Comparison of ENCODE assay signal across 22 cellular contexts in genomic region chr7:48161407-48162125, GRCh38. TPM values are rescaled to one million over a fixed set of nuclear protein-coding genes. Genes with fewer than 3 reads are reported as not detected.
DNase-seq lines count a peak whose midpoint lies in the region; ATAC-seq and TF ChIP-seq lines count a peak whose summit lies in the region.
"Had no signal": no experiment of that assay in that cellular context is flagged by ENCODE, and none has a peak within 500 bp of the region (broad histone marks: within the 10 kb centered on the region; RNA-seq: fewer than 3 reads in every experiment).

No MANE protein-coding gene starts in this region.

- no peak overlapping the region for H3K18ac ChIP-seq in IMR-90 (ENCODE audit: low read depth, low read length)

- H3K27ac ChIP-seq in ACC112 (ENCODE audit: low read depth, low read length) (no peak overlapping the region), IMR-90 (ENCODE audit: insufficient read depth, low read length) (no peak overlapping the region), psoas muscle (no peak overlapping the region), GM23248 (no peak overlapping the region)
- H3K27ac ChIP-seq: SJSA1 had no signal

- no peaks in the 10 kb centered on the region for H3K79me1 ChIP-seq in IMR-90 (ENCODE audit: low read depth in 1 of 2, low read length in 2 of 2)

- H3K36me3 ChIP-seq in ACC112 (ENCODE audit: insufficient read depth, low read length) (no peaks in the 10 kb centered on the region), IMR-90 (ENCODE audit: control insufficient read depth, insufficient read depth, low read length) (no peaks in the 10 kb centered on the region), psoas muscle (ENCODE audit: insufficient read depth in 1 of 2, low read depth in 1 of 2) (no peaks in the 10 kb centered on the region), GM23248 (ENCODE audit: low read depth) (no peaks in the 10 kb centered on the region)
- H3K36me3 ChIP-seq: SJSA1 had no signal

- H2BK120ac ChIP-seq in IMR-90 (ENCODE audit: low read depth, low read length) = no peak overlapping the region

- H3K9ac ChIP-seq in IMR-90 (ENCODE audit: low read depth, low read length) (no peak overlapping the region), GM23248 (no peak overlapping the region)

- in situ Hi-C loops in IMR-90 (cut with MboI; ENCODE audit: low sequenced_read_pairs) (no loop called here), GM23248 (cut with MboI) (no loop called here)

- H3K79me2 ChIP-seq in ACC112 (ENCODE audit: control insufficient read depth, insufficient read depth, low read length, unreplicated experiment) = no peaks in the 10 kb centered on the region
- no peaks in the 10 kb centered on the region for H3K79me2 ChIP-seq in GM23248 (ENCODE audit: insufficient read depth)

- H3K27me3 ChIP-seq in ACC112 (ENCODE audit: insufficient read depth, low read length) (no peaks in the 10 kb centered on the region), IMR-90 (ENCODE audit: control insufficient read depth, insufficient read depth, low read length) (peaks cover 2% of the 10 kb centered on the region; the same call in 1 of the 2 replicates), psoas muscle (ENCODE audit: insufficient read depth in 3 of 3, low read length in 2 of 3) (no peaks in the 10 kb centered on the region), GM23248 (replicated peaks; ENCODE audit: insufficient read depth) (peaks cover 10% of the 10 kb centered on the region; the same call in 1 of the 2 replicates)
- H3K27me3 ChIP-seq: SJSA1 had no signal

- H4K91ac ChIP-seq in IMR-90 (ENCODE audit: insufficient read depth, low read depth, low read length) = no peak overlapping the region

- H3F3A ChIP-seq in GM23248 (ENCODE audit: insufficient read depth) = no peaks in the 10 kb centered on the region

- dilution Hi-C loops in IMR-90 (cut with HindIII; ENCODE audit: low sequenced_read_pairs, unreplicated experiment) = no loop called here

- no peak for TF ChIP-seq POLR2A in IMR-90 (IDR thresholded peaks at IDR 0.05; ENCODE audit: low read depth, low read length)

- H3K9me2 ChIP-seq in GM23248 (ENCODE audit: insufficient read depth) = no peaks in the 10 kb centered on the region

- H4K5ac ChIP-seq in IMR-90 (ENCODE audit: low read depth, low read length) = no peak overlapping the region

- no CpG with 5 or more reads among the region's 1 CpG for WGBS in IMR-90 (ENCODE audit: extremely low coverage in 2 of 2, insufficient read length in 1 of 2), 2 experiments
- 80 to 93% (median 93%) methylated on average over 1 of the region's 1 CpG for WGBS in psoas muscle, 3 donors
- 77 to 82% methylated on average over 1 of the region's 1 CpG for WGBS in GM23248 (ENCODE audit: low coverage in 1 of 2, low lambda C conversion rate in 2 of 2, missing lambda C conversion rate in 2 of 2), 2 experiments

- POLR2A ChIA-PET in IMR-90 (lab: Charles Lee; ENCODE audit: unreplicated experiment) = interaction anchor here (0.5 kb wide), 1 partner anchor 164 kb away, joined by 3 read pairs; no protein-coding TSS in a partner anchor

- no peak for TF ChIP-seq RAD21 in IMR-90 (IDR thresholded peaks at IDR 0.05; ENCODE audit: low read length)

- intact Hi-C loops in IMR-90 (cut with micrococcal nuclease) (no loop called here), psoas muscle (cut with DNase I) (no loop called here)

- no peak overlapping the region for H3K4ac ChIP-seq in IMR-90 (ENCODE audit: low read depth, low read length)

- TF ChIP-seq CTCF in IMR-90 (conservative IDR thresholded peaks at IDR 0.05; ENCODE audit: low read depth, low read length) (no peak), psoas muscle (IDR thresholded peaks at IDR 0.05) (no peak)

- H2BK15ac ChIP-seq in IMR-90 (ENCODE audit: low read depth, low read length) = no peak overlapping the region; the same call in 2 of the 3 replicates

- H3K4me1 ChIP-seq in ACC112 (ENCODE audit: control insufficient read depth, insufficient read depth, low read length, unreplicated experiment) (peaks cover 21% of the 10 kb centered on the region), IMR-90 (ENCODE audit: control insufficient read depth, insufficient read depth, low read length) (peaks cover 3% of the 10 kb centered on the region; the same call in 1 of the 2 replicates), psoas muscle (no peaks in the 10 kb centered on the region), GM23248 (ENCODE audit: insufficient read depth) (peaks cover 10% of the 10 kb centered on the region)

- peaks cover 4% of the 10 kb centered on the region; the same call in 1 of the 2 replicates for H3K9me3 ChIP-seq in IMR-90 (ENCODE audit: control insufficient read depth, insufficient read depth, low read length)
- H3K9me3 ChIP-seq in psoas muscle = no peaks in the 10 kb centered on the region
- no peaks in the 10 kb centered on the region for H3K9me3 ChIP-seq in GM23248 (ENCODE audit: low read depth)
- H3K9me3 ChIP-seq: SJSA1 had no signal

- peak overlapping the region; percentile 30; the same call in 1 of the 2 replicates for H3K14ac ChIP-seq in IMR-90 (replicated peaks; ENCODE audit: low read depth, low read length)

- H4K8ac ChIP-seq in IMR-90 (ENCODE audit: low read depth in 2 of 2, low read length in 2 of 2) = no peak overlapping the region

- DNase-seq in IMR-90 (peak; percentile 10), astrocyte of the hippocampus (ENCODE audit: low read depth, low spot score) (peak; percentile 47), fibroblast of peridontal ligament (ENCODE audit: extremely low read depth) (peak; percentile 41), psoas muscle (no peak), DMS153 treated with DMSO at 0.1 percent for 48 hours (lab: John Stamatoyannopoulos, UW; ENCODE audit: unreplicated experiment) (no peak), GM23248 (no peak)
- DNase-seq: 8988T; AML-193; C1 segment of cervical spinal cord; Calu3; CD8-positive, alpha-beta memory T cell; DMS153; H9; KG1; NCI-H187; NCI-H446; NCI-H526; OCI-M1 had no signal

- no peak overlapping the region; the same call in 1 of the 2 replicates for H3K23ac ChIP-seq in IMR-90 (ENCODE audit: low read depth, low read length)

- no peak overlapping the region for H2AK9ac ChIP-seq in IMR-90 (replicated peaks; ENCODE audit: low read depth, low read length, poor library complexity)

- 0 out of 2 replicates have a peak overlapping the region, but pooled peaks have one; percentile 3 for H2BK20ac ChIP-seq in IMR-90 (ENCODE audit: low read depth, low read length)

- H2AK5ac ChIP-seq in IMR-90 (ENCODE audit: low read depth, low read length) = no peak overlapping the region

- no peak for ATAC-seq in IMR-90 (ENCODE audit: low read depth)
- no peak for ATAC-seq in HG02981 (IDR thresholded peaks at IDR 0.05; ENCODE audit: unreplicated experiment)
- no peak for ATAC-seq in psoas muscle
- ATAC-seq: Right ventricle myocardium inferior had no signal

- H4K20me1 ChIP-seq in IMR-90 (ENCODE audit: insufficient read depth, low read length) = no peaks in the 10 kb centered on the region
- no peaks in the 10 kb centered on the region for H4K20me1 ChIP-seq in GM23248 (ENCODE audit: insufficient read depth)

- H3K56ac ChIP-seq in IMR-90 (ENCODE audit: extremely low read depth, insufficient read depth, low read length) = no peak overlapping the region

- H3K9me1 ChIP-seq in IMR-90 (ENCODE audit: insufficient read depth, low read length) = peaks cover 4% of the 10 kb centered on the region

- CTCF ChIA-PET in IMR-90 (lab: Yijun Ruan, JAX) = interaction anchor here (0.9 kb wide), 1 partner anchor 11 kb away, joined by 4 read pairs; no protein-coding TSS in a partner anchor

- peak overlapping the region; percentile 84 for H2AFZ ChIP-seq in ACC112 (ENCODE audit: low read length, unreplicated experiment)
- H2AFZ ChIP-seq in IMR-90 (replicated peaks; ENCODE audit: low read length, poor library complexity) = no peak overlapping the region
- no peak overlapping the region for H2AFZ ChIP-seq in GM23248

- no TSS peak for BruUV-seq in IMR-90 (replicated peaks; lab: Mats Ljungman, UMichigan)

- H3K4me2 ChIP-seq in IMR-90 (ENCODE audit: low read depth, low read length) = peak overlapping the region; percentile 26; the same call in 1 of the 2 replicates
- H3K4me2 ChIP-seq in GM23248 (ENCODE audit: unreplicated experiment) = no peak overlapping the region

- H2BK5ac ChIP-seq in IMR-90 (ENCODE audit: low read depth, low read length, poor library complexity, severe bottlenecking) = no peak overlapping the region

- no peak overlapping the region for H3K4me3 ChIP-seq in ACC112 (ENCODE audit: low read depth, low read length)
- no peak overlapping the region for H3K4me3 ChIP-seq in IMR-90 (ENCODE audit: insufficient read depth, low read depth, low read length)
- no peak overlapping the region for H3K4me3 ChIP-seq in psoas muscle
- H3K4me3 ChIP-seq in GM23248 = no peak overlapping the region
- H3K4me3 ChIP-seq: SJSA1 had no signal

TF ChIP-seq in IMR-90, 13 proteins besides CTCF, POLR2A, EP300 and RAD21 (continues in another document):
- TF ChIP-seq MXI1 (IDR thresholded peaks at IDR 0.05; ENCODE audit: borderline replicate concordance, low read depth, low read length) (no peak), RFX5 (IDR thresholded peaks at IDR 0.05; ENCODE audit: low read depth, low read length) (no peak), CHD1 (IDR thresholded peaks at IDR 0.05; ENCODE audit: low read depth, low read length) (no peak), ELK1 (IDR thresholded peaks at IDR 0.05; ENCODE audit: borderline replicate concordance, low read depth, low read length) (no peak), BHLHE40 (IDR thresholded peaks at IDR 0.05; ENCODE audit: low read depth, low read length) (no peak), NFE2L2 (IDR thresholded peaks at IDR 0.05; ENCODE audit: low read depth, low read length) (no peak), SMC3 (IDR thresholded peaks at IDR 0.05; ENCODE audit: low read depth, low read length) (no peak), MAZ (IDR thresholded peaks at IDR 0.05; ENCODE audit: borderline replicate concordance, low read depth, low read length) (no peak), RCOR1 (IDR thresholded peaks at IDR 0.05; ENCODE audit: insufficient replicate concordance, low read length) (no peak)

RNA-seq across cellular contexts. Expression of gene ABCA13, which starts 9.7 kb away (rescaled TPM):
- under 0.01 TPM in 2 replicates for total RNA-seq in IMR-90 (2012; rRNA removed)
- 0.04 and 0.07 TPM in 2 replicates for polyA plus RNA-seq in IMR-90 (2012; rRNA removed)
- 0.01 and 0.02 TPM in 2 replicates for polyA plus RNA-seq in IMR-90 (2012; cell fraction: cytosol; rRNA removed)
- polyA plus RNA-seq in IMR-90 (2012; cell fraction: nucleus; rRNA removed; ENCODE audit: low replicate concordance) = 0.01 and 0.06 TPM in 2 replicates
- under 1 TPM in 3 of 4 donors, not detected in 1; 0.06 to 0.12 (median 0.10) TPM for total RNA-seq in psoas muscle
- polyA plus RNA-seq in psoas muscle = not detected
- total RNA-seq in GM23248 (2014; rRNA removed; shearing (Covaris generic)) = 0.11 TPM in 1 of 2 replicates, not detected in the other
- not detected in 2 replicates for polyA plus RNA-seq in GM23248 (2016; fragmentation: Nextera tagmentation; extraction: Ambion mirVana)
- total RNA-seq: CD8-positive, alpha-beta memory T cell; Right ventricle myocardium inferior had no signal
- polyA plus RNA-seq: CD8-positive, alpha-beta memory T cell had no signal

Comparison
In these comparisons a context has a peak if more than half of its experiments do, and no peak if none do; other contexts are left out.
1. DNase-seq: peak in IMR-90 (single experiment), astrocyte of the hippocampus (single experiment) and fibroblast of peridontal ligament (single experiment); none in psoas muscle (0 of 2), DMS153 treated with DMSO at 0.1 percent for 48 hours (single experiment) and GM23248 (single experiment).